Comparison of ENCODE assay signal across 14 cellular contexts in genomic region chr17:55660171-55660886, GRCh38.
A peak's percentile ranks its signal among the peaks of the same experiment; 100 is the strongest.
DNase-seq lines count a peak whose midpoint lies in the region; ATAC-seq and TF ChIP-seq lines count a peak whose summit lies in the region.
"Had no signal": no experiment of that assay in that cellular context is flagged by ENCODE, and none has a peak within 500 bp of the region (broad histone marks: within the 10 kb centered on the region; RNA-seq: fewer than 3 reads in every experiment).

No MANE protein-coding gene starts in this region.

- H4K20me1 ChIP-seq in BLaER1, result no peaks in the 10 kb centered on the region

- no peaks in the 10 kb centered on the region for H3K36me3 Mint-ChIP-seq in activated CD8-positive, alpha-beta T cell treated with anti-CD3 and anti-CD28 coated beads, Interleukin-2, amount 10 ng/mL, durations not matched to agents 7 days and 5 days (ENCODE audit: low read depth)
- H3K36me3 Mint-ChIP-seq in osteocyte (ENCODE audit: unreplicated experiment), result no peaks in the 10 kb centered on the region
- H3K36me3 Mint-ChIP-seq: IgD-negative memory B cell had no signal

- peaks cover 43% of the 10 kb centered on the region for H3K4me1 ChIP-seq in BLaER1
- H3K4me1 ChIP-seq in rectal smooth muscle tissue (ENCODE audit: control insufficient read depth, insufficient read depth, low read length), result no peaks in the 10 kb centered on the region
- H3K4me1 ChIP-seq in Peyer's patch, result peaks cover 0 to 10% (median 0%) of the 10 kb centered on the region in 4 donors

- no peaks in the 10 kb centered on the region for H3K27me3 ChIP-seq in BLaER1
- no peaks in the 10 kb centered on the region for H3K27me3 ChIP-seq in rectal smooth muscle tissue (ENCODE audit: control insufficient read depth, insufficient read depth, low read length)
- no peaks in the 10 kb centered on the region for H3K27me3 ChIP-seq in Peyer's patch

- H3K4me1 Mint-ChIP-seq in activated CD8-positive, alpha-beta T cell treated with anti-CD3 and anti-CD28 coated beads, Interleukin-2, amount 10 ng/mL, durations not matched to agents 7 days and 5 days (ENCODE audit: low read depth), result no peaks in the 10 kb centered on the region
- H3K4me1 Mint-ChIP-seq in osteocyte (ENCODE audit: unreplicated experiment), result no peaks in the 10 kb centered on the region

- CTCF ChIA-PET in activated CD8-positive, alpha-beta T cell treated with anti-CD3 and anti-CD28 coated beads, Interleukin-2, amount 10 ng/mL, durations not matched to agents 7 days and 5 days (lab: Charles Lee), result no interaction called here

- peak overlapping the region; percentile 66 for H3K4me2 ChIP-seq in BLaER1
- H3K4me2 ChIP-seq: PC-9 had no signal

- no peaks in the 10 kb centered on the region for H3K36me3 ChIP-seq in BLaER1
- no peaks in the 10 kb centered on the region for H3K36me3 ChIP-seq in rectal smooth muscle tissue (ENCODE audit: control insufficient read depth, insufficient read depth, low read length)
- H3K36me3 ChIP-seq in Peyer's patch, result no peaks in the 10 kb centered on the region

- no peaks in the 10 kb centered on the region for H3K9me3 Mint-ChIP-seq in activated CD8-positive, alpha-beta T cell treated with anti-CD3 and anti-CD28 coated beads, Interleukin-2, amount 10 ng/mL, durations not matched to agents 7 days and 5 days (ENCODE audit: insufficient read depth)
- no peaks in the 10 kb centered on the region for H3K9me3 Mint-ChIP-seq in osteocyte (ENCODE audit: unreplicated experiment)
- H3K9me3 Mint-ChIP-seq: IgD-negative memory B cell had no signal

- no peaks in the 10 kb centered on the region for H3K9me3 ChIP-seq in BLaER1
- no peaks in the 10 kb centered on the region for H3K9me3 ChIP-seq in Peyer's patch

- POLR2A ChIA-PET in activated CD8-positive, alpha-beta T cell treated with anti-CD3 and anti-CD28 coated beads, Interleukin-2, amount 10 ng/mL, durations not matched to agents 7 days and 5 days (lab: Charles Lee), result no interaction called here

- H3K4me3 Mint-ChIP-seq in activated CD8-positive, alpha-beta T cell treated with anti-CD3 and anti-CD28 coated beads, Interleukin-2, amount 10 ng/mL, durations not matched to agents 7 days and 5 days, result no peak overlapping the region
- no peak overlapping the region for H3K4me3 Mint-ChIP-seq in osteocyte (ENCODE audit: unreplicated experiment)

- TF ChIP-seq CTCF in NB4 (IDR thresholded peaks at IDR 0.05; ENCODE audit: low read depth, low read length) (no peak), omental fat pad (IDR thresholded peaks at IDR 0.05) (no peak), Peyer's patch (IDR thresholded peaks at IDR 0.05) (no peak), osteocyte (IDR thresholded peaks at IDR 0.05) (no peak)

- no peak overlapping the region for H3K9ac ChIP-seq in BLaER1
- no peak overlapping the region for H3K9ac ChIP-seq in rectal smooth muscle tissue (ENCODE audit: low read length)

- H3K4me3 ChIP-seq in BLaER1, result no peak overlapping the region
- no peak overlapping the region for H3K4me3 ChIP-seq in NB4 (ENCODE audit: low read depth, low read length)
- no peak overlapping the region for H3K4me3 ChIP-seq in rectal smooth muscle tissue (ENCODE audit: low read length)
- H3K4me3 ChIP-seq in Peyer's patch, result no peak overlapping the region
- H3K4me3 ChIP-seq: PC-9 had no signal

- no peak overlapping the region for H3K27ac Mint-ChIP-seq in activated CD8-positive, alpha-beta T cell treated with anti-CD3 and anti-CD28 coated beads, Interleukin-2, amount 10 ng/mL, durations not matched to agents 7 days and 5 days
- H3K27ac Mint-ChIP-seq in osteocyte (ENCODE audit: unreplicated experiment), result no peak overlapping the region

- H3K27ac ChIP-seq in BLaER1 (0 out of 2 replicates have a peak overlapping the region, but pooled peaks have one; percentile 32), rectal smooth muscle tissue (ENCODE audit: low read depth, low read length) (peak overlapping the region; percentile 58), Peyer's patch (no peak overlapping the region)
- H3K27ac ChIP-seq: PC-9 had no signal

- TF ChIP-seq POLR2A in NB4 (IDR thresholded peaks at IDR 0.05; ENCODE audit: extremely low read depth, insufficient read length), result no peak
- TF ChIP-seq POLR2A in Peyer's patch (IDR thresholded peaks at IDR 0.05), result no peak

- DNase-seq in NB4 (ENCODE audit: low read depth), result peak; percentile 75
- DNase-seq in fibroblast of gingiva (ENCODE audit: low read depth), result peak; percentile 37
- DNase-seq in omental fat pad (ENCODE audit: low spot score), result no peak
- DNase-seq in Peyer's patch, result no peak
- DNase-seq in activated CD8-positive, alpha-beta T cell treated with anti-CD3 and anti-CD28 coated beads, Interleukin-2, amount 10 ng/mL, durations not matched to agents 7 days and 5 days, result no peak
- no peak for DNase-seq in osteocyte (ENCODE audit: extremely low spot score, unreplicated experiment)
- DNase-seq: C1 segment of cervical spinal cord; H7; NCI-H2107; PC-9; stimulated activated CD4-positive, alpha-beta T cell treated with anti-CD3 and anti-CD28 coated beads, Interleukin-4, amount 100 ng/mL, for 24 hours had no signal

- ATAC-seq in omental fat pad (ENCODE audit: low FRiP score), result no peak
- ATAC-seq in activated CD8-positive, alpha-beta T cell treated with anti-CD3 and anti-CD28 coated beads, Interleukin-2, amount 10 ng/mL, durations not matched to agents 7 days and 5 days, result no peak

- H3K27me3 Mint-ChIP-seq in activated CD8-positive, alpha-beta T cell treated with anti-CD3 and anti-CD28 coated beads, Interleukin-2, amount 10 ng/mL, durations not matched to agents 7 days and 5 days (ENCODE audit: low read depth), result peaks cover 6% of the 10 kb centered on the region
- no peaks in the 10 kb centered on the region for H3K27me3 Mint-ChIP-seq in osteocyte (ENCODE audit: unreplicated experiment)

Comparison
In these comparisons a context has a peak if more than half of its experiments do, and no peak if none do; other contexts are left out.
1. H3K27ac ChIP-seq: peak in BLaER1 (single experiment) and rectal smooth muscle tissue (single experiment); none in Peyer's patch (0 of 4).
2. DNase-seq: peak in NB4 (single experiment) and fibroblast of gingiva (single experiment); none in omental fat pad (single experiment), Peyer's patch (0 of 3), activated CD8-positive, alpha-beta T cell treated with anti-CD3 and anti-CD28 coated beads, Interleukin-2, amount 10 ng/mL, durations not matched to agents 7 days and 5 days (single experiment) and osteocyte (single experiment).